ENCODE assay signal across 1 cellular context in genomic region chr2:224819075-224819474, GRCh38.
TF ChIP-seq lines count a peak whose summit lies in the region.

No MANE protein-coding gene starts in this region.

TF ChIP-seq in A549, 52 proteins besides CTCF, POLR2A, EP300 and RAD21 (continued from another document):
- TF ChIP-seq REST (IDR thresholded peaks at IDR 0.05): no peak
- TF ChIP-seq RNF2 (IDR thresholded peaks at IDR 0.05; ENCODE audit: borderline replicate concordance, low read depth): no peak
